1 cellular context compared by ENCODE assay signal in the genomic region with DNA sequence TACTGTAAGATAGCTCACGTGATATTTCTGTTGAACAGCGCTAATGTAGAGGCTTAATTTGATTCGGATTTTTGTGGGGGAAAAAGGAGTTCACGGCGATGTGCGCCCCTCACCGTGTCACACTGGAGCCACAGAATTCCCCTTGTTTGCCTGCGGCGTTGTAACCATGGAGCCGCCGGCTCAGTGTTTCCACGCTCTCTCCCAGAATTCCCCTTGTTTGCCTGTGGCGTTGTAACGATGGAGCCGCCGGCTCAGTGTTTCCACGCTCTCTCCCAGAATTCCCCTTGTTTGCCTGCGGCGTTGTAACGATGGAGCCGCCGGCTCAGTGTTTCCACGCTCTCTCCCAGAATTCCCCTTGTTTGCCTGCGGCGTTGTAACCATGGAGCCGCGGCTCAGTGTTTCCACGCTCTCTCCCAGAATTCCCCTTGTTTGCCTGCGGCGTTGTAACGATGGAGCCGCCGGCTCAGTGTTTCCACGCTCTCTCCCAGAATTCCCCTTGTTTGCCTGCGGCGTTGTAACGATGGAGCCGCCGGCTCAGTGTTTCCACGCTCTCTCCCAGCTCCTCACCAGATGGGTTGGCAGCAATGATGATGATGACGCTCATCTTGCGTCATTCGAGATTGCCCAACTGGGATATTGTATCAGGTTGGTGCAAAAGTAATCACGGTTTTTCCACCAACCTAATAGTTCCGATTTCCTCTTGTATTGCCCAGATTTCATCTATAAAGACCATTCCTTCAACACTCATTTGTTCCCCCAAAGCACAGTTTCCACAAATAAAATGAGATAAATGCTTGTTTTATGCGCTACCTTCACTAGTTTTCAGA.
A peak's percentile ranks its signal among the peaks of the same experiment; 100 is the strongest.
TF ChIP-seq lines count a peak whose summit lies in the region.

No MANE protein-coding gene starts in this region.

TF ChIP-seq in HEK293T, 16 proteins besides CTCF, POLR2A, EP300 and RAD21:
- TF ChIP-seq ELF4 (IDR thresholded peaks at IDR 0.05) = peak; percentile 36; the same call in 1 of the 2 replicates
